ENCODE assay signal across 8 cellular contexts in the genomic region with DNA sequence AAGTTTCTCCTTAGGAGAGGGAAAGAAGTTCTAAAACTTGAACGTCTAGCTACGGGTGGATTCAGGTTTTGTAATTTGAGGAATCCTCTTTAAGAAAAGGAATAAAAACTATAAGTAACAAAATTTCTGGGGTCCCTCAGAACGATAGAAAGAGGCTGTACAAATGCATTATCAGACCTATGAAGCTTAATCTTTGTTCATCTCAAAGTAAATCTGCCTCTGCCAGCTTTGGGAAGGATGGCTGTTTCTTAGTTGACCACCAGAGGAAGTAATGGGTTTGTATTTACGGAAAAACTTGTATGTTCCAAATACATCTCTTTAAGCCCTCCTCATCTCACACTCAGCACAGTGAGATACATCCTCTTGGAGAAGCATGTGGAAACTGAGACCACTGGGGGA. TPM values are rescaled to one million over a fixed set of nuclear protein-coding genes. Genes with fewer than 3 reads are reported as not detected.
DNase-seq lines count a peak whose midpoint lies in the region; ATAC-seq and TF ChIP-seq lines count a peak whose summit lies in the region.

No MANE protein-coding gene starts in this region.

- ATAC-seq in T-helper 17 cell (no peak), GM19463 (IDR thresholded peaks at IDR 0.05; ENCODE audit: unreplicated experiment) (no peak)

- H3K9me3 Mint-ChIP-seq in progenitor cell of endocrine pancreas (ENCODE audit: low read depth), result no peaks in the 10 kb centered on the region

- H3K27ac Mint-ChIP-seq in T-helper 17 cell, result peak overlapping the region; percentile 96
- peak overlapping the region; percentile 99 for H3K27ac Mint-ChIP-seq in progenitor cell of endocrine pancreas

- TF ChIP-seq CTCF in fibroblast of the aortic adventitia (IDR thresholded peaks at IDR 0.05; ENCODE audit: insufficient read depth, low read length) (peak; percentile 75), progenitor cell of endocrine pancreas (IDR thresholded peaks at IDR 0.05; ENCODE audit: unreplicated experiment) (peak; percentile 44)

- DNase-seq in D341Med (ENCODE audit: low spot score) (peak; percentile 25), HT-29 (ENCODE audit: low spot score) (peak; percentile 59), T-helper 17 cell (no peak), fibroblast of the aortic adventitia (ENCODE audit: low read depth) (peak; percentile 67), progenitor cell of endocrine pancreas (ENCODE audit: low spot score, unreplicated experiment) (no peak)
- no peak for DNase-seq in effector CD8-positive, alpha-beta T cell (lab: John Stamatoyannopoulos, UW)
- no peak for DNase-seq in activated CD4-positive, CD25-positive, alpha-beta regulatory T cell (lab: John Stamatoyannopoulos, UW)

- H3K4me1 Mint-ChIP-seq in T-helper 17 cell (peaks cover 22% of the 10 kb centered on the region), progenitor cell of endocrine pancreas (ENCODE audit: low read depth) (peaks cover 4% of the 10 kb centered on the region)

- H3K4me3 Mint-ChIP-seq in T-helper 17 cell, result peak overlapping the region; percentile 91
- H3K4me3 Mint-ChIP-seq in progenitor cell of endocrine pancreas (ENCODE audit: low read depth), result peak overlapping the region; percentile 81

- H3K9me3 ChIP-seq in T-helper 17 cell (ENCODE audit: control insufficient read depth, low read length, poor library complexity, severe bottlenecking), result no peaks in the 10 kb centered on the region

- peak overlapping the region; percentile 69 for H3K4me3 ChIP-seq in fibroblast of the aortic adventitia (ENCODE audit: low read depth, low read length)

- H3K36me3 Mint-ChIP-seq in T-helper 17 cell (ENCODE audit: low read depth) (peaks cover 4% of the 10 kb centered on the region), progenitor cell of endocrine pancreas (ENCODE audit: insufficient read depth) (no peaks in the 10 kb centered on the region)

- H3K27me3 Mint-ChIP-seq in T-helper 17 cell (no peaks in the 10 kb centered on the region), progenitor cell of endocrine pancreas (no peaks in the 10 kb centered on the region)

RNA-seq across cellular contexts. Expression of a gene that starts 0.9 kb away (rescaled TPM):
- total RNA-seq in HT-29 (2014; rRNA removed; shearing (Covaris generic)), result 4.2 and 6.0 TPM in 2 replicates
- total RNA-seq in T-helper 17 cell, result 10 to 100 TPM; 10.3 to 10.5 TPM
- total RNA-seq in fibroblast of the aortic adventitia (ENCODE audit: low replicate concordance), result 1.4 and 4.7 TPM in 2 replicates
- 6.1 and 6.3 TPM in 2 replicates for total RNA-seq in progenitor cell of endocrine pancreas

RNA-seq across cellular contexts. Expression of a gene that starts 27.0 kb away (rescaled TPM):
- total RNA-seq in HT-29 (2014; rRNA removed; shearing (Covaris generic)), result 1.8 and 3.9 TPM in 2 replicates
- total RNA-seq in T-helper 17 cell (1 to 10 TPM; 5.7 to 6.8 TPM), fibroblast of the aortic adventitia (ENCODE audit: low replicate concordance) (5.9 and 7.8 TPM in 2 replicates), progenitor cell of endocrine pancreas (13.5 and 14.7 TPM in 2 replicates)

RNA-seq across cellular contexts. Expression of a gene that starts 27.5 kb away (rescaled TPM):
- 1.9 and 2.0 TPM in 2 replicates for total RNA-seq in HT-29 (2014; rRNA removed; shearing (Covaris generic))
- 10 to 100 TPM; 35.7 to 56.1 TPM for total RNA-seq in T-helper 17 cell
- total RNA-seq in fibroblast of the aortic adventitia (ENCODE audit: low replicate concordance), result 3.4 and 8.9 TPM in 2 replicates
- 11.6 and 14.6 TPM in 2 replicates for total RNA-seq in progenitor cell of endocrine pancreas

RNA-seq across cellular contexts. Expression of a gene that starts 27.7 kb away (rescaled TPM):
- 0.73 and 0.79 TPM in 2 replicates for total RNA-seq in HT-29 (2014; rRNA removed; shearing (Covaris generic))
- total RNA-seq in T-helper 17 cell, result 10 to 100 TPM; 19.8 to 24.0 TPM
- 7.4 and 11.4 TPM in 2 replicates for total RNA-seq in fibroblast of the aortic adventitia (ENCODE audit: low replicate concordance)
- total RNA-seq in progenitor cell of endocrine pancreas, result 22.4 and 26.0 TPM in 2 replicates

Comparison
In these comparisons a context has a peak if more than half of its experiments do, and no peak if none do; other contexts are left out.
1. DNase-seq: peak in D341Med (single experiment), HT-29 (single experiment) and fibroblast of the aortic adventitia (single experiment); none in T-helper 17 cell (0 of 3), progenitor cell of endocrine pancreas (single experiment), effector CD8-positive, alpha-beta T cell (single experiment) and activated CD4-positive, CD25-positive, alpha-beta regulatory T cell (0 of 4).